Comparison of ENCODE assay signal across 28 cellular contexts in the genomic region with DNA sequence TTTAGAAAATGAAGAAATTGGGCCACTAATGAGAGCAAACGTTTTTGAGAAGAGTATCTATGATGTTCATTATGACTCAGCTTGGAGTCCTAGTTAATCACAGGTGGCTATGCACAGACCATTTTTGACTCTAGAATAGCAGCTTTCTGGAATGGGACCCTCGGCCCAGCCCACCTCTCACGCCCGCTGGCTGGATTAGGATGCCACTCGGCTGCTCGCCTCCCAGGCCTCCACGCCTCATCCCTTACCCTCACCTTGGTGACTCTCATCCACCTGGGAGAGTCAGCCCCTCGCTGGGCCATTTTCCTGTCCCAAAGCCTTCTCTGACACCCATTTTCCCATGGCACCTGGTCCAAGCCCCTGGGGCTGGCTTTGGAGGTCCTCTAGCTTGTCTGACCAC.
"Had no signal": no experiment of that assay in that cellular context is flagged by ENCODE, and none has a peak within 500 bp of the region (broad histone marks: within the 10 kb centered on the region; RNA-seq: fewer than 3 reads in every experiment).

No MANE protein-coding gene starts in this region.

- H3K9me3 Mint-ChIP-seq: activated CD4-positive, alpha-beta memory T cell treated with anti-CD3 and anti-CD28 coated beads for 36 hours; activated CD4-positive, alpha-beta T cell treated with anti-CD3 and anti-CD28 coated beads, Interleukin-2, amount 10 ng/mL, durations not matched to agents 24 days and 14 days; activated naive CD4-positive, alpha-beta T cell treated with anti-CD3 and anti-CD28 coated beads, Interleukin-2, amount 10 ng/mL, durations not matched to agents 7 days and 5 days; activated naive CD4-positive, alpha-beta T cell treated with anti-CD3 and anti-CD28 coated beads, Interleukin-2, amount 50 U/mL, for 72 hours; activated naive CD8-positive, alpha-beta T cell treated with anti-CD3 and anti-CD28 coated beads, Interleukin-2, amount 10 ng/mL, durations not matched to agents 7 days and 5 days; activated T-cell treated with anti-CD3 and anti-CD28 coated beads, Interleukin-2, amount 50 U/mL, for 24 hours; activated T-cell treated with anti-CD3 and anti-CD28 coated beads, Interleukin-2, amount 50 U/mL, for 72 hours; endodermal cell had no signal

- ATAC-seq: activated CD4-positive, alpha-beta T cell treated with anti-CD3 and anti-CD28 coated beads for 36 hours; activated CD8-positive, alpha-beta T cell treated with anti-CD3 and anti-CD28 coated beads, Interleukin-2, amount 10 ng/mL, durations not matched to agents 7 days and 5 days; activated naive CD4-positive, alpha-beta T cell treated with anti-CD3 and anti-CD28 coated beads, Interleukin-2, amount 50 U/mL, for 72 hours; activated T-cell treated with anti-CD3 and anti-CD28 coated beads, Interleukin-2, amount 50 U/mL, for 72 hours; esophagus mucosa; gastroesophageal sphincter had no signal

- H3K27me3 Mint-ChIP-seq: activated CD4-positive, alpha-beta memory T cell treated with anti-CD3 and anti-CD28 coated beads for 36 hours; activated CD4-positive, alpha-beta T cell treated with anti-CD3 and anti-CD28 coated beads, Interleukin-2, amount 10 ng/mL, durations not matched to agents 24 days and 14 days; activated naive CD4-positive, alpha-beta T cell treated with anti-CD3 and anti-CD28 coated beads, Interleukin-2, amount 10 ng/mL, durations not matched to agents 7 days and 5 days had no signal

- H3K9me3 ChIP-seq: colonic mucosa, gastroesophageal sphincter had no signal

- H3K27ac Mint-ChIP-seq: activated CD4-positive, alpha-beta memory T cell treated with anti-CD3 and anti-CD28 coated beads for 36 hours; activated CD4-positive, alpha-beta T cell treated with anti-CD3 and anti-CD28 coated beads for 36 hours; activated CD4-positive, alpha-beta T cell treated with anti-CD3 and anti-CD28 coated beads, Interleukin-2, amount 10 ng/mL, durations not matched to agents 24 days and 14 days; activated CD8-positive, alpha-beta T cell treated with anti-CD3 and anti-CD28 coated beads, Interleukin-2, amount 10 ng/mL, durations not matched to agents 7 days and 5 days; activated naive CD4-positive, alpha-beta T cell treated with anti-CD3 and anti-CD28 coated beads, Interleukin-2, amount 10 ng/mL, durations not matched to agents 7 days and 5 days; activated naive CD4-positive, alpha-beta T cell treated with anti-CD3 and anti-CD28 coated beads, Interleukin-2, amount 50 U/mL, for 72 hours; activated naive CD8-positive, alpha-beta T cell treated with anti-CD3 and anti-CD28 coated beads, Interleukin-2, amount 10 ng/mL, durations not matched to agents 7 days and 5 days; activated T-cell treated with anti-CD3 and anti-CD28 coated beads, Interleukin-2, amount 50 U/mL, for 24 hours; activated T-cell treated with anti-CD3 and anti-CD28 coated beads, Interleukin-2, amount 50 U/mL, for 72 hours; endodermal cell had no signal

- H3K36me3 ChIP-seq: cardiac muscle cell, colonic mucosa, gastroesophageal sphincter had no signal

- H3K27me3 ChIP-seq: cardiac muscle cell, colonic mucosa had no signal

- H3K4me1 Mint-ChIP-seq: activated CD4-positive, alpha-beta T cell treated with anti-CD3 and anti-CD28 coated beads for 36 hours; activated CD4-positive, alpha-beta T cell treated with anti-CD3 and anti-CD28 coated beads, Interleukin-2, amount 10 ng/mL, durations not matched to agents 24 days and 14 days; activated naive CD4-positive, alpha-beta T cell treated with anti-CD3 and anti-CD28 coated beads, Interleukin-2, amount 10 ng/mL, durations not matched to agents 7 days and 5 days; activated naive CD8-positive, alpha-beta T cell treated with anti-CD3 and anti-CD28 coated beads, Interleukin-2, amount 10 ng/mL, durations not matched to agents 7 days and 5 days had no signal

- DNase-seq: activated CD4-positive, alpha-beta memory T cell treated with anti-CD3 and anti-CD28 coated beads for 36 hours; activated CD4-positive, alpha-beta T cell treated with anti-CD3 and anti-CD28 coated beads for 36 hours; activated CD4-positive, alpha-beta T cell treated with anti-CD3 and anti-CD28 coated beads, Interleukin-2, amount 10 ng/mL, durations not matched to agents 24 days and 14 days; activated CD4-positive, CD25-positive, alpha-beta regulatory T cell; activated CD4-positive, CD25-positive, alpha-beta regulatory T cell treated with anti-CD3 and anti-CD28 coated beads, Interleukin-2, amount 50 U/mL, for 72 hours; activated CD8-positive, alpha-beta memory T cell treated with anti-CD3 and anti-CD28 coated beads, Interleukin-2, amount 50 U/mL, for 48 hours; activated CD8-positive, alpha-beta T cell treated with anti-CD3 and anti-CD28 coated beads, Interleukin-2, amount 10 ng/mL, durations not matched to agents 7 days and 5 days; activated gamma-delta T cell; activated naive CD4-positive, alpha-beta T cell; activated naive CD4-positive, alpha-beta T cell treated with anti-CD3 and anti-CD28 coated beads, Interleukin-2, amount 10 ng/mL, durations not matched to agents 7 days and 5 days; activated naive CD8-positive, alpha-beta T cell treated with anti-CD3 and anti-CD28 coated beads, Interleukin-2, amount 10 ng/mL, durations not matched to agents 7 days and 5 days; activated T-cell treated with anti-CD3 and anti-CD28 coated beads for 4 hours; activated T-cell treated with anti-CD3 and anti-CD28 coated beads, Interleukin-2, amount 50 U/mL, for 24 hours; activated T-cell treated with anti-CD3 and anti-CD28 coated beads, Interleukin-2, amount 50 U/mL, for 72 hours; amniotic stem cell; anterior cingulate cortex; central memory CD4-positive, alpha-beta T cell; cerebellar nuclear complex; colonic mucosa; effector CD8-positive, alpha-beta T cell; endodermal cell; foreskin melanocyte; T-helper 2 cell had no signal

- H3K36me3 Mint-ChIP-seq: activated CD4-positive, alpha-beta memory T cell treated with anti-CD3 and anti-CD28 coated beads for 36 hours; activated naive CD4-positive, alpha-beta T cell treated with anti-CD3 and anti-CD28 coated beads, Interleukin-2, amount 10 ng/mL, durations not matched to agents 7 days and 5 days; activated naive CD4-positive, alpha-beta T cell treated with anti-CD3 and anti-CD28 coated beads, Interleukin-2, amount 50 U/mL, for 72 hours; activated naive CD8-positive, alpha-beta T cell treated with anti-CD3 and anti-CD28 coated beads, Interleukin-2, amount 10 ng/mL, durations not matched to agents 7 days and 5 days had no signal

- H3K27ac ChIP-seq: cardiac muscle cell, colonic mucosa, gastroesophageal sphincter had no signal

- H3K4me3 Mint-ChIP-seq: activated CD4-positive, alpha-beta memory T cell treated with anti-CD3 and anti-CD28 coated beads for 36 hours; activated CD4-positive, alpha-beta T cell treated with anti-CD3 and anti-CD28 coated beads for 36 hours; activated CD4-positive, alpha-beta T cell treated with anti-CD3 and anti-CD28 coated beads, Interleukin-2, amount 10 ng/mL, durations not matched to agents 24 days and 14 days; activated CD8-positive, alpha-beta T cell treated with anti-CD3 and anti-CD28 coated beads, Interleukin-2, amount 10 ng/mL, durations not matched to agents 7 days and 5 days; activated naive CD4-positive, alpha-beta T cell treated with anti-CD3 and anti-CD28 coated beads, Interleukin-2, amount 10 ng/mL, durations not matched to agents 7 days and 5 days; activated naive CD8-positive, alpha-beta T cell treated with anti-CD3 and anti-CD28 coated beads, Interleukin-2, amount 10 ng/mL, durations not matched to agents 7 days and 5 days; activated T-cell treated with anti-CD3 and anti-CD28 coated beads, Interleukin-2, amount 50 U/mL, for 24 hours; activated T-cell treated with anti-CD3 and anti-CD28 coated beads, Interleukin-2, amount 50 U/mL, for 72 hours; endodermal cell had no signal

- H3K4me3 ChIP-seq: cardiac muscle cell, colonic mucosa, gastroesophageal sphincter had no signal

- H3K4me1 ChIP-seq: colonic mucosa, gastroesophageal sphincter had no signal

- FAIRE-seq: astrocyte had no signal
